15 cellular contexts compared by ENCODE assay signal in the genomic region with DNA sequence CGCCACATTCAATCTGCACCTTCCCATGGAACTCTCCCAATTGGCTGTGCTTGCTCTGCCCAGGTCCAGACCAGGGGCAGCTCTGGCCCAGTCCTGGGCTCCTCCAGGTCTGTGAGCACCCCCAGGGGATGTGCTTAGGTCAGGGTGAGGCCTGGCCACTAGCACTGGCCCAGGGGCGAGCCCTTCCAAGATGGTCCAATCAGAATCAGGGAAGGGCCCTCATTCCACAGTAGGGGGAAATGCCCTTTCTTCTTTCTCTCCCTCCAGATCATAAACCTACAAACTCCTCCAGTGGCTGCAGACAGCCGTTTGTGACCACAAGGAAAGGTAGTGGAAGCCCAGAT.
"Had no signal": no experiment of that assay in that cellular context is flagged by ENCODE, and none has a peak within 500 bp of the region (broad histone marks: within the 10 kb centered on the region; RNA-seq: fewer than 3 reads in every experiment).

No MANE protein-coding gene starts in this region.

- DNase-seq: activated CD4-positive, alpha-beta T cell treated with anti-CD3 and anti-CD28 coated beads, Interleukin-2, amount 50 U/mL, for 1 hour; activated CD4-positive, CD25-positive, alpha-beta regulatory T cell; activated gamma-delta T cell; activated naive CD8-positive, alpha-beta T cell treated with anti-CD3 and anti-CD28 coated beads for 36 hours; activated T-cell treated with anti-CD3 and anti-CD28 coated beads, Interleukin-2, amount 50 U/mL, for 24 hours; esophagus squamous epithelium; foreskin fibroblast; islet precursor cell; naive B cell; nucleus accumbens; sigmoid colon; stimulated activated CD4-positive, alpha-beta T cell treated with anti-CD3 and anti-CD28 coated beads, Interleukin-2, amount 100 ng/mL, for 48 hours had no signal

- H3K27me3 ChIP-seq: sigmoid colon, SJSA1 had no signal

- H3K4me1 ChIP-seq: prostate gland, SJSA1 had no signal

- H3K9me3 ChIP-seq: esophagus squamous epithelium, prostate gland, sigmoid colon, SJSA1, thoracic aorta had no signal

- H3K4me3 ChIP-seq: esophagus squamous epithelium, prostate gland, sigmoid colon, SJSA1, thoracic aorta had no signal

- H3K27ac ChIP-seq: esophagus squamous epithelium, prostate gland, sigmoid colon, SJSA1 had no signal

- H3K36me3 ChIP-seq: esophagus squamous epithelium, prostate gland, sigmoid colon, SJSA1, thoracic aorta had no signal
